Comparison of ENCODE assay signal across 8 cellular contexts in genomic region chr1:32394141-32394889, GRCh38. TPM values are rescaled to one million over a fixed set of nuclear protein-coding genes. Genes with fewer than 3 reads are reported as not detected.
DNase-seq lines count a peak whose midpoint lies in the region; ATAC-seq and TF ChIP-seq lines count a peak whose summit lies in the region.

Gene BSDC1, minus strand, starts transcription at chr1:32394441. Its CDS starts 27 bp downstream, at chr1:32394414.

- H3K27me3 ChIP-seq in left lung, result no peaks in the 10 kb centered on the region

- peak within 1 kb of the TSS; percentile 99 to 100 (median 99) for H3K27ac Mint-ChIP-seq in CD14-positive monocyte

- H3K9me3 ChIP-seq in left lung, result no peaks in the 10 kb centered on the region

- peak within 1 kb of the TSS; percentile 91 to 94 for H3K27ac ChIP-seq in left lung

- H3K4me3 ChIP-seq in left lung, result peak within 1 kb of the TSS; percentile 89 to 98

- DNase-seq in CD14-positive monocyte (ENCODE audit: low spot score) (peak; percentile 99), NCI-H82 (lab: John Stamatoyannopoulos, UW) (peak; percentile 100), dermis blood vessel endothelial cell (peak; percentile 99), left lung (peak; percentile 96 to 99)
- peak; percentile 99 for DNase-seq in activated CD4-positive, alpha-beta T cell treated with anti-CD3 and anti-CD28 coated beads, Interleukin-2, amount 50 U/mL, for 48 hours
- peak; percentile 98 for DNase-seq in stimulated activated CD4-positive, alpha-beta T cell treated with anti-CD3 and anti-CD28 coated beads, Interleukin-2, amount 100 ng/mL, for 48 hours

- H3K4me1 ChIP-seq in left lung, result peaks cover 11 to 48% of the 10 kb centered on the region in 2 donors

- intact Hi-C loops in CD14-positive monocyte (cut with micrococcal nuclease), result loop anchor here in 1 of 2 donors (1.0 to 10.0 kb wide), 7 partner anchors 42 to 1680 kb away; partner anchors contain the start of genes EIF3I, HDAC1, MARCKSL1 and S100PBP
- intact Hi-C loops in left lung (cut with DNase I), result no loop called here

- peaks cover 0 to 2% (median 0%) of the 10 kb centered on the region in 3 donors for H3K27me3 Mint-ChIP-seq in CD14-positive monocyte (ENCODE audit: low read depth in 3 of 3)

- no peak for TF ChIP-seq CTCF in CD14-positive monocyte (IDR thresholded peaks at IDR 0.05)
- TF ChIP-seq CTCF in left lung (IDR thresholded peaks at IDR 0.05), result no peak

- H3K4me3 Mint-ChIP-seq in CD14-positive monocyte, result peak within 1 kb of the TSS; percentile 98 to 100

- peak; percentile 97 for ATAC-seq in GM19397 (IDR thresholded peaks at IDR 0.05; ENCODE audit: unreplicated experiment)
- ATAC-seq in HG03571 (IDR thresholded peaks at IDR 0.05; ENCODE audit: unreplicated experiment), result peak; percentile 96
- ATAC-seq in left lung, result peak; percentile 98

- H3K36me3 Mint-ChIP-seq in CD14-positive monocyte, result peaks cover 2 to 3% of the 10 kb centered on the region in 2 donors

- peaks cover 0 to 23% of the 10 kb centered on the region in 2 donors for H3K36me3 ChIP-seq in left lung

- H3K9me3 Mint-ChIP-seq in CD14-positive monocyte, result peaks cover 0 to 4% (median 0%) of the 10 kb centered on the region in 7 donors

- H3K4me1 Mint-ChIP-seq in CD14-positive monocyte, result peaks cover 21% of the 10 kb centered on the region

RNA-seq across cellular contexts. Expression of gene BSDC1, which starts in this region (rescaled TPM):
- polyA plus RNA-seq in CD14-positive monocyte, result 10 to 100 TPM; 19.0 to 23.7 TPM
- total RNA-seq in dermis blood vessel endothelial cell (61.5 and 75.7 TPM in 2 replicates), left lung (10 to 100 TPM; 51.2 to 64.8 TPM)

Comparison
In these comparisons a context has a peak if more than half of its experiments do, and no peak if none do; other contexts are left out.
1. Peak in every context shown above with its lines: DNase-seq, ATAC-seq, H3K4me3 ChIP-seq and H3K27ac ChIP-seq.